Comparison of ENCODE assay signal across 14 cellular contexts in genomic region chr6:116115781-116116180, GRCh38. TPM values are rescaled to one million over a fixed set of nuclear protein-coding genes. Genes with fewer than 3 reads are reported as not detected.
A peak's percentile ranks its signal among the peaks of the same experiment; 100 is the strongest.
DNase-seq lines count a peak whose midpoint lies in the region; ATAC-seq and TF ChIP-seq lines count a peak whose summit lies in the region.
"Had no signal": no experiment of that assay in that cellular context is flagged by ENCODE, and none has a peak within 500 bp of the region (broad histone marks: within the 10 kb centered on the region; RNA-seq: fewer than 3 reads in every experiment).

No MANE protein-coding gene starts in this region.

- H3K4me1 ChIP-seq in A673 (ENCODE audit: insufficient read depth, low read length, poor library complexity, severe bottlenecking) (no peaks in the 10 kb centered on the region), Panc1 (ENCODE audit: control insufficient read depth, insufficient read depth, low read length) (no peaks in the 10 kb centered on the region), foreskin keratinocyte (no peaks in the 10 kb centered on the region)
- H3K4me1 ChIP-seq: testis had no signal

- H3K9me3 ChIP-seq in A673 (ENCODE audit: low read depth, low read length, poor library complexity, severe bottlenecking) (no peaks in the 10 kb centered on the region), Panc1 (ENCODE audit: control insufficient read depth, insufficient read depth, low read depth, low read length) (no peaks in the 10 kb centered on the region)
- H3K9me3 ChIP-seq: neutrophil, testis had no signal

- no TSS peak for BruUV-seq in A673 (replicated peaks; lab: Mats Ljungman, UMichigan)
- BruUV-seq in Panc1 (replicated peaks; lab: Mats Ljungman, UMichigan) = no TSS peak

- H3K36me3 ChIP-seq in A673 (ENCODE audit: insufficient read depth, low read length, poor library complexity, severe bottlenecking) (peaks cover 4% of the 10 kb centered on the region), Panc1 (ENCODE audit: control insufficient read depth, insufficient read depth, low read length) (peaks cover 34% of the 10 kb centered on the region), brain microvascular endothelial cell (replicated peaks) (no peaks in the 10 kb centered on the region)

- H3K27me3 ChIP-seq in A673 (replicated peaks; ENCODE audit: insufficient read depth, low read depth, low read length, poor library complexity) (no peaks in the 10 kb centered on the region), Panc1 (ENCODE audit: control insufficient read depth, insufficient read depth, low read length) (no peaks in the 10 kb centered on the region), foreskin keratinocyte (no peaks in the 10 kb centered on the region), brain microvascular endothelial cell (replicated peaks) (no peaks in the 10 kb centered on the region)
- H3K27me3 ChIP-seq: neutrophil, testis had no signal

- intact Hi-C loops in A673 (cut with micrococcal nuclease; ENCODE audit: unreplicated experiment) = loop anchor here (10.0 kb wide), 1 partner anchor 729 kb away; no protein-coding TSS in a partner anchor
- intact Hi-C loops in Panc1 (cut with micrococcal nuclease; ENCODE audit: unreplicated experiment) = no loop called here

- peak; percentile 23 for DNase-seq in A673 (ENCODE audit: low spot score)
- DNase-seq in ELR (ENCODE audit: low read depth) = peak; percentile 42
- DNase-seq in Panc1 (ENCODE audit: low read depth, low spot score) = no peak
- DNase-seq in foreskin keratinocyte = no peak
- DNase-seq in NCI-H1105 treated with DMSO at 0.1 percent for 48 hours (lab: John Stamatoyannopoulos, UW) = no peak
- DNase-seq in middle frontal gyrus (ENCODE audit: extremely low spot score, low spot score) = no peak
- no peak for DNase-seq in brain microvascular endothelial cell
- DNase-seq: activated CD4-positive, CD25-positive, alpha-beta regulatory T cell treated with anti-CD3 and anti-CD28 coated beads, Interleukin-2, amount 50 U/mL, for 72 hours; activated naive CD4-positive, alpha-beta T cell treated with anti-CD3 and anti-CD28 coated beads, Interleukin-2, amount 50 U/mL, for 16 hours; NCI-H1436; testis had no signal

- peak; percentile 59 for TF ChIP-seq CTCF in A673 (conservative IDR thresholded peaks at IDR 0.05; ENCODE audit: low read depth, low read length)
- TF ChIP-seq CTCF in Panc1 (IDR thresholded peaks at IDR 0.05) = peak; percentile 58; the same call in 1 of the 2 replicates
- peak; percentile 58 for TF ChIP-seq CTCF in foreskin keratinocyte (conservative IDR thresholded peaks at IDR 0.05)
- no peak for TF ChIP-seq CTCF in brain microvascular endothelial cell (IDR thresholded peaks at IDR 0.05; ENCODE audit: low read depth, low read length, missing control alignments)

- POLR2A ChIA-PET in A673 (lab: Charles Lee; ENCODE audit: low non-redundant PET) = no interaction called here
- POLR2A ChIA-PET in Panc1 (lab: Charles Lee) = no interaction called here

- CTCF ChIA-PET in A673 (lab: Charles Lee) (interaction anchor here (0.6 kb wide), 1 partner anchor 146 kb away, joined by 3 read pairs; no protein-coding TSS in a partner anchor), Panc1 (lab: Charles Lee) (interaction anchor here (0.7 kb wide), 1 partner anchor 13 kb away, joined by 4 read pairs; no protein-coding TSS in a partner anchor)

- no peak for ATAC-seq in Panc1
- ATAC-seq in foreskin keratinocyte = no peak
- ATAC-seq in GM21825 (IDR thresholded peaks at IDR 0.05; ENCODE audit: unreplicated experiment) = no peak

- no peak overlapping the region for H3K27ac ChIP-seq in A673 (ENCODE audit: low read depth, low read length, poor library complexity, severe bottlenecking)
- H3K27ac ChIP-seq in Panc1 (ENCODE audit: low read length) = no peak overlapping the region
- no peak overlapping the region for H3K27ac ChIP-seq in foreskin keratinocyte
- H3K27ac ChIP-seq in brain microvascular endothelial cell = no peak overlapping the region
- H3K27ac ChIP-seq: neutrophil, testis had no signal

- in situ Hi-C loops in Panc1 (cut with HindIII; ENCODE audit: low pct_unique_long_range_greater_than_20kb, low sequenced_read_pairs) (no loop called here), brain microvascular endothelial cell (cut with HindIII; ENCODE audit: low pct_ligation_motif_present, low sequenced_read_pairs) (no loop called here)

- no peak overlapping the region for H3K4me3 ChIP-seq in A673 (ENCODE audit: low read depth, low read length, poor library complexity, severe bottlenecking)
- H3K4me3 ChIP-seq in Panc1 (ENCODE audit: low read depth in 2 of 2, low read length in 2 of 2) = no peak overlapping the region
- no peak overlapping the region for H3K4me3 ChIP-seq in brain microvascular endothelial cell (ENCODE audit: low read depth, low read length)
- H3K4me3 ChIP-seq: testis had no signal

RNA-seq across cellular contexts. Expression of gene COL10A1, which starts 10.2 kb away (rescaled TPM):
- total RNA-seq in A673 (2021) (not detected in 2 replicates), Panc1 (2021; ENCODE audit: unreplicated experiment) (not detected), foreskin keratinocyte (not detected in 2 replicates)
- not detected for polyA plus RNA-seq in Panc1 (2012; ENCODE audit: insufficient read length)
- not detected in 2 replicates for polyA plus RNA-seq in foreskin keratinocyte
- polyA plus RNA-seq: keratinocyte had no signal

RNA-seq across cellular contexts. Expression of gene NT5DC1, which starts 15.1 kb away (rescaled TPM):
- total RNA-seq in A673 (2021) (37.9 and 47.9 TPM in 2 replicates), Panc1 (2021; ENCODE audit: unreplicated experiment) (79.1 TPM), foreskin keratinocyte (21.0 and 26.4 TPM in 2 replicates)
- 66.4 TPM for polyA plus RNA-seq in Panc1 (2012; ENCODE audit: insufficient read length)
- 16.4 and 19.2 TPM in 2 replicates for polyA plus RNA-seq in foreskin keratinocyte

RNA-seq across cellular contexts. Expression of gene FRK, which starts 55.1 kb away (rescaled TPM):
- total RNA-seq in A673 (2021) = 10.0 and 12.3 TPM in 2 replicates
- 2.5 TPM for total RNA-seq in Panc1 (2021; ENCODE audit: unreplicated experiment)
- 0.16 TPM for polyA plus RNA-seq in Panc1 (2012; ENCODE audit: insufficient read length)
- total RNA-seq in foreskin keratinocyte = 2.5 and 3.4 TPM in 2 replicates
- 0.41 and 0.45 TPM in 2 replicates for polyA plus RNA-seq in foreskin keratinocyte

Comparison
In these comparisons a context has a peak if more than half of its experiments do, and no peak if none do; other contexts are left out.
1. DNase-seq: peak in A673 (single experiment) and ELR (single experiment); none in Panc1 (single experiment), foreskin keratinocyte (0 of 2), NCI-H1105 treated with DMSO at 0.1 percent for 48 hours (single experiment), middle frontal gyrus (single experiment) and brain microvascular endothelial cell (single experiment).